In genomic region chr5:24644757-24645156, GRCh38 we compare ENCODE assay signal across 11 cellular contexts. TPM values are rescaled to one million over a fixed set of nuclear protein-coding genes. Genes with fewer than 3 reads are reported as not detected.
DNase-seq lines count a peak whose midpoint lies in the region; ATAC-seq and TF ChIP-seq lines count a peak whose summit lies in the region.
"Had no signal": no experiment of that assay in that cellular context is flagged by ENCODE, and none has a peak within 500 bp of the region (broad histone marks: within the 10 kb centered on the region; RNA-seq: fewer than 3 reads in every experiment).

Gene CDH10, minus strand, starts transcription at chr5:24644978. Its CDS starts 51,488 bp downstream, at chr5:24593490.

- H2BK5ac ChIP-seq in H9 (ENCODE audit: insufficient read length, low read length) = no peak within 1 kb of the TSS

- no peaks in the 10 kb centered on the region for H3K4me1 ChIP-seq in H9 (ENCODE audit: insufficient read depth, low read length)
- H3K4me1 ChIP-seq in Panc1 (ENCODE audit: control insufficient read depth, insufficient read depth, low read length) = no peaks in the 10 kb centered on the region

- no peaks in the 10 kb centered on the region for H3K23me2 ChIP-seq in H9 (ENCODE audit: insufficient read length, low read depth, low read length, poor library complexity, severe bottlenecking)

- H3K56ac ChIP-seq in H9 (ENCODE audit: insufficient read length, low read depth, low read length) = no peak within 1 kb of the TSS

- no peaks in the 10 kb centered on the region for H3K36me3 Mint-ChIP-seq in H9 (ENCODE audit: insufficient read depth in 1 of 3, low read depth in 3 of 3)
- H3K36me3 Mint-ChIP-seq: IgD-negative memory B cell had no signal

- DNase-seq in H9 = peak; percentile 96
- DNase-seq in Panc1 (ENCODE audit: low read depth, low spot score) = no peak
- DNase-seq in fibroblast of the conjunctiva (ENCODE audit: low read depth) = peak; percentile 4
- DNase-seq in posterior cingulate gyrus = peak; percentile 31 to 96 (median 74)
- no peak for DNase-seq in GM13977 (ENCODE audit: low spot score)
- DNase-seq in RPMI8226 = no peak
- no peak for DNase-seq in HPDE6-E6E7 (ENCODE audit: extremely low spot score)
- DNase-seq: activated CD4-positive, alpha-beta T cell treated with anti-CD3 and anti-CD28 coated beads, Interleukin-2, amount 50 U/mL, for 1 hour; stimulated activated CD4-positive, alpha-beta T cell treated with anti-CD3 and anti-CD28 coated beads, Interleukin-2, amount 100 ng/mL, for 48 hours had no signal

- peak within 1 kb of the TSS; percentile 51 to 74 for H3K4me3 Mint-ChIP-seq in H9
- H3K4me3 Mint-ChIP-seq: IgD-negative memory B cell had no signal

- no peak within 1 kb of the TSS for H2BK12ac ChIP-seq in H9 (ENCODE audit: insufficient read length, low read depth, low read length)

- H3K36me3 ChIP-seq in Panc1 (ENCODE audit: control insufficient read depth, insufficient read depth, low read length) = no peaks in the 10 kb centered on the region; the same call in 1 of the 2 replicates

- no peak within 1 kb of the TSS for H3K4ac ChIP-seq in H9 (ENCODE audit: low read depth, low read length)

- intact Hi-C loops in Panc1 (cut with micrococcal nuclease; ENCODE audit: unreplicated experiment) = no loop called here
- intact Hi-C loops in posterior cingulate gyrus (cut with DNase I) = loop anchor here (10.0 kb wide), 1 partner anchor 200 kb away; no protein-coding TSS in a partner anchor

- peaks cover 27 to 33% of the 10 kb centered on the region in 2 experiments for H3K4me1 Mint-ChIP-seq in H9
- H3K4me1 Mint-ChIP-seq: IgD-negative memory B cell had no signal

- no peaks in the 10 kb centered on the region for H3K79me1 ChIP-seq in H9 (ENCODE audit: insufficient read depth, low read depth, low read length, poor library complexity, severe bottlenecking)

- WGBS in H9 (ENCODE audit: extremely low coverage, insufficient read length, low lambda C conversion rate) = no CpG with 5 or more reads among the region's 14 CpGs

- no peak within 1 kb of the TSS for H2BK15ac ChIP-seq in H9 (ENCODE audit: low read depth, low read length)

- H3K79me2 ChIP-seq in H9 (ENCODE audit: insufficient read depth, low read length) = no peaks in the 10 kb centered on the region

- no peak within 1 kb of the TSS for H4K8ac ChIP-seq in H9 (replicated peaks; ENCODE audit: insufficient read length, low read depth, low read length)

- no peak within 1 kb of the TSS for H2AFZ ChIP-seq in H9 (ENCODE audit: low read length)

- in situ Hi-C loops in Panc1 (cut with HindIII; ENCODE audit: low pct_unique_long_range_greater_than_20kb, low sequenced_read_pairs) (no loop called here), GM13977 (cut with MboI; ENCODE audit: low pct_unique_long_range_greater_than_20kb, low sequenced_read_pairs, unreplicated experiment) (no loop called here)

- no peak within 1 kb of the TSS for H3K23ac ChIP-seq in H9 (ENCODE audit: insufficient read length, low read depth, low read length)

- H2AK5ac ChIP-seq in H9 (ENCODE audit: insufficient read length, low read length) = no peak within 1 kb of the TSS

- H4K20me1 ChIP-seq in H9 (ENCODE audit: control insufficient read depth, insufficient read depth, insufficient read length) = no peaks in the 10 kb centered on the region

- no TSS peak for BruUV-seq in Panc1 (replicated peaks; lab: Mats Ljungman, UMichigan)

- no peak within 1 kb of the TSS for H3T11ph ChIP-seq in H9 (ENCODE audit: low read length)

- ATAC-seq in Panc1 = peak; percentile 66
- no peak for ATAC-seq in HG03045 (IDR thresholded peaks at IDR 0.05; ENCODE audit: unreplicated experiment)

- H3K4me2 ChIP-seq in H9 (ENCODE audit: insufficient read depth, insufficient read length, low read length) = peak within 1 kb of the TSS; percentile 82

- no peak within 1 kb of the TSS for H3K9ac ChIP-seq in H9 (ENCODE audit: extremely low read depth, insufficient read length, low read length)

- no peaks in the 10 kb centered on the region; the same call in 1 of the 2 replicates for H3K27me3 ChIP-seq in H9 (ENCODE audit: insufficient read depth, low read length)
- H3K27me3 ChIP-seq in Panc1 (ENCODE audit: control insufficient read depth, insufficient read depth, low read length) = no peaks in the 10 kb centered on the region; the same call in 1 of the 2 replicates

- no peak within 1 kb of the TSS for H2BK120ac ChIP-seq in H9 (ENCODE audit: low read depth, low read length, poor library complexity, severe bottlenecking)

- TF ChIP-seq CTCF in H9 (conservative IDR thresholded peaks at IDR 0.05) (no peak), Panc1 (IDR thresholded peaks at IDR 0.05) (no peak), GM13977 (IDR thresholded peaks at IDR 0.05; ENCODE audit: extremely low read depth, insufficient read depth, missing control alignments) (no peak)

- no peak within 1 kb of the TSS for H3K14ac ChIP-seq in H9 (ENCODE audit: insufficient read depth, low read length)

- H2BK20ac ChIP-seq in H9 (ENCODE audit: low read depth, low read length, poor library complexity, severe bottlenecking) = no peak within 1 kb of the TSS

- no peak within 1 kb of the TSS for H3K18ac ChIP-seq in H9 (ENCODE audit: insufficient read length, low read depth, low read length)

- peaks cover 49% of the 10 kb centered on the region for H3K27me3 Mint-ChIP-seq in H9 (ENCODE audit: low read depth)
- H3K27me3 Mint-ChIP-seq: IgD-negative memory B cell had no signal

- H4K91ac ChIP-seq in H9 (ENCODE audit: insufficient read length, low read depth, low read length) = no peak within 1 kb of the TSS

- H3K27ac Mint-ChIP-seq in H9 = peak within 1 kb of the TSS in 2 of 3 experiments; percentile 15 to 90; a peak in 4 of 7 replicates
- H3K27ac Mint-ChIP-seq: IgD-negative memory B cell had no signal

- no peaks in the 10 kb centered on the region for H3K9me3 Mint-ChIP-seq in H9
- H3K9me3 Mint-ChIP-seq: IgD-negative memory B cell had no signal

- H4K5ac ChIP-seq in H9 (ENCODE audit: insufficient read length, low read depth, low read length) = no peak within 1 kb of the TSS

- POLR2A ChIA-PET in Panc1 (lab: Charles Lee) = no interaction called here

- H3K4me3 ChIP-seq in Panc1 (ENCODE audit: low read depth in 2 of 2, low read length in 2 of 2) = peak within 1 kb of the TSS; percentile 34 to 43

- CTCF ChIA-PET in Panc1 (lab: Charles Lee) = interaction anchor here (0.6 to 0.7 kb wide), 6 partner anchors 229 to 1374 kb away, joined by 3 to 10 read pairs (median 6); no protein-coding TSS in a partner anchor

- H3K27ac ChIP-seq in H9 (ENCODE audit: insufficient read length, low read depth, low read length) (no peak within 1 kb of the TSS), Panc1 (ENCODE audit: low read length) (no peak within 1 kb of the TSS)

- no peaks in the 10 kb centered on the region for H3K9me3 ChIP-seq in H9 (ENCODE audit: control insufficient read depth, low read depth, low read length)
- H3K9me3 ChIP-seq in Panc1 (ENCODE audit: control insufficient read depth, insufficient read depth, low read depth, low read length) = no peaks in the 10 kb centered on the region

RNA-seq across cellular contexts. Expression of gene CDH10, which starts in this region (rescaled TPM):
- total RNA-seq in H9 (2021) (0.22 and 0.31 TPM in 2 replicates), Panc1 (2021; ENCODE audit: unreplicated experiment) (0.72 TPM)
- 0.74 TPM for polyA plus RNA-seq in Panc1 (2012; ENCODE audit: insufficient read length)
- polyA plus RNA-seq: IgD-negative memory B cell had no signal

Comparison
In these comparisons a context has a peak if more than half of its experiments do, and no peak if none do; other contexts are left out.
1. Peak in DNase-seq and H3K4me2 ChIP-seq in H9; RNA of the gene not detected or under 1 TPM.
2. Peak in ATAC-seq and H3K4me3 ChIP-seq in Panc1; RNA of the gene not detected or under 1 TPM.
3. DNase-seq: peak in fibroblast of the conjunctiva (single experiment) and posterior cingulate gyrus (10 of 10); none in Panc1 (single experiment), GM13977 (single experiment), RPMI8226 (single experiment) and HPDE6-E6E7 (single experiment).